16 cellular contexts compared by ENCODE assay signal in genomic region chr15:57592836-57593420, GRCh38. TPM values are rescaled to one million over a fixed set of nuclear protein-coding genes. Genes with fewer than 3 reads are reported as not detected.
DNase-seq lines count a peak whose midpoint lies in the region; ATAC-seq, FAIRE-seq and TF ChIP-seq lines count a peak whose summit lies in the region.
"Had no signal": no experiment of that assay in that cellular context is flagged by ENCODE, and none has a peak within 500 bp of the region (broad histone marks: within the 10 kb centered on the region; RNA-seq: fewer than 3 reads in every experiment).

No MANE protein-coding gene starts in this region.

- DNase-seq in heart left ventricle (peak in 2 of 5 donors; percentile 55 to 66), Right ventricle myocardium superior (no peak), bronchial epithelial cell (ENCODE audit: low read depth) (peak; percentile 63), ureter (ENCODE audit: low spot score) (peak; percentile 49), iPS-NIHi11 (ENCODE audit: low spot score) (no peak), NCI-H1092 (lab: John Stamatoyannopoulos, UW) (no peak)
- DNase-seq: activated CD4-positive, alpha-beta T cell treated with anti-CD3 and anti-CD28 coated beads, Interleukin-2, amount 50 U/mL, for 4 hours; AML-193; amygdala; HFFc6; mucosa of descending colon; NCI-H2029; NK-92 treated with Interleukin-12 subunit alpha and Interleukin-12 subunit beta, amount 100 ng/mL, for 24 hours had no signal

- WGBS in heart left ventricle, 4 donors, result 50 to 71% (median 60%) methylated on average over 3 to 5 of the region's 5 CpGs

- H3K27ac ChIP-seq in heart left ventricle (peak overlapping the region; percentile 79 to 96 (median 94)), muscle layer of duodenum (ENCODE audit: low read length) (no peak overlapping the region)

- H3K4me1 ChIP-seq in heart left ventricle (peaks cover 0 to 64% (median 34%) of the 10 kb centered on the region in 12 donors), muscle layer of duodenum (ENCODE audit: control insufficient read depth in 1 of 2, insufficient read depth in 2 of 2, low read length in 2 of 2) (peaks cover 0 to 16% of the 10 kb centered on the region in 2 donors)

- TF ChIP-seq POLR2A in heart left ventricle (IDR thresholded peaks at IDR 0.05), result no peak

- H3K9me3 ChIP-seq in heart left ventricle, result no peaks in the 10 kb centered on the region
- no peaks in the 10 kb centered on the region for H3K9me3 ChIP-seq in muscle layer of duodenum (ENCODE audit: control insufficient read depth in 1 of 2, low read length in 2 of 2)
- H3K9me3 ChIP-seq: mucosa of descending colon had no signal

- H3K36me3 ChIP-seq in heart left ventricle, result no peaks in the 10 kb centered on the region
- H3K36me3 ChIP-seq in bronchial epithelial cell (ENCODE audit: control insufficient read depth, insufficient read depth, low read length), result no peaks in the 10 kb centered on the region
- no peaks in the 10 kb centered on the region for H3K36me3 ChIP-seq in muscle layer of duodenum (ENCODE audit: control insufficient read depth in 1 of 2, insufficient read depth in 2 of 2, low read length in 2 of 2)

- TF ChIP-seq CTCF in heart left ventricle (IDR thresholded peaks at IDR 0.05), result no peak
- TF ChIP-seq CTCF in bronchial epithelial cell (IDR thresholded peaks at IDR 0.05; ENCODE audit: insufficient read depth, low read length, severe bottlenecking), result no peak

- H3K27me3 ChIP-seq in heart left ventricle, result peaks cover 0 to 6% (median 0%) of the 10 kb centered on the region in 9 donors
- no peaks in the 10 kb centered on the region for H3K27me3 ChIP-seq in bronchial epithelial cell (ENCODE audit: control insufficient read depth, insufficient read depth, low read length)
- no peaks in the 10 kb centered on the region for H3K27me3 ChIP-seq in muscle layer of duodenum (ENCODE audit: low read depth, low read length)

- FAIRE-seq in bronchial epithelial cell (lab: Jason Lieb, UNC), result no peak
- FAIRE-seq: GM18507 had no signal

- intact Hi-C loops in heart left ventricle (cut with DNase I), result loop anchor here in 1 of 10 donors (2.0 kb wide), 1 partner anchor 32 kb away; no protein-coding TSS in a partner anchor
- intact Hi-C loops in Right ventricle myocardium superior (cut with DNase I), result no loop called here

- ATAC-seq in heart left ventricle (no peak), Right ventricle myocardium superior (ENCODE audit: poor library complexity) (no peak), HG02870 (IDR thresholded peaks at IDR 0.05; ENCODE audit: unreplicated experiment) (no peak)
- ATAC-seq: mucosa of descending colon had no signal

- H3K4me3 ChIP-seq in heart left ventricle, result peak overlapping the region; percentile 47 to 94 (median 75)
- H3K4me3 ChIP-seq in bronchial epithelial cell (ENCODE audit: low read depth, low read length), result peak overlapping the region; percentile 56
- H3K4me3 ChIP-seq in muscle layer of duodenum (ENCODE audit: low read depth in 1 of 2, low read length in 2 of 2), result peak overlapping the region; percentile 47 to 71

RNA-seq across cellular contexts. Expression of gene MYZAP, which starts 1.2 kb away (rescaled TPM):
- 1,000 to 10,000 TPM in 2 of 9 donors, 100 to 1,000 TPM in 7; 359 to 1,065 (median 670) TPM for total RNA-seq in heart left ventricle
- 100 to 1,000 TPM; 280 to 506 TPM for polyA plus RNA-seq in heart left ventricle
- 966 TPM for total RNA-seq in Right ventricle myocardium superior
- 2.4 and 4.2 TPM in 2 replicates for total RNA-seq in bronchial epithelial cell
- total RNA-seq in ureter, result 29.3 TPM

Comparison
In these comparisons a context has a peak if more than half of its experiments do, and no peak if none do; other contexts are left out.
1. DNase-seq: peak in bronchial epithelial cell (single experiment) and ureter (single experiment); none in Right ventricle myocardium superior (single experiment), iPS-NIHi11 (single experiment) and NCI-H1092 (single experiment).
2. RNA of gene MYZAP, which starts 1.2 kb away (total RNA-seq): 966 TPM in Right ventricle myocardium superior (single experiment) and 359 to 1,065 TPM in heart left ventricle; 29.3 TPM in ureter (single experiment) and 2.4 to 4.2 TPM in bronchial epithelial cell; every median in the first group is over 10 times any median in the second.
3. Peak in every context shown above with its lines, with median percentiles within 50 percentile points of each other: H3K4me3 ChIP-seq.